9 cellular contexts compared by ENCODE assay signal in genomic region chr1:8870605-8871538, GRCh38. TPM values are rescaled to one million over a fixed set of nuclear protein-coding genes. Genes with fewer than 3 reads are reported as not detected.
A peak's percentile ranks its signal among the peaks of the same experiment; 100 is the strongest.
DNase-seq lines count a peak whose midpoint lies in the region; FAIRE-seq and TF ChIP-seq lines count a peak whose summit lies in the region.
"Had no signal": no experiment of that assay in that cellular context is flagged by ENCODE, and none has a peak within 500 bp of the region (broad histone marks: within the 10 kb centered on the region; RNA-seq: fewer than 3 reads in every experiment).

No MANE protein-coding gene starts in this region.

- TF ChIP-seq CTCF in MCF 10A (IDR thresholded peaks at IDR 0.05; ENCODE audit: unreplicated experiment): no peak
- no peak for TF ChIP-seq CTCF in breast epithelium (IDR thresholded peaks at IDR 0.05)
- TF ChIP-seq CTCF in brain microvascular endothelial cell (IDR thresholded peaks at IDR 0.05; ENCODE audit: low read depth, low read length, missing control alignments): no peak

- peak overlapping the region; percentile 84 for H3K4me3 Mint-ChIP-seq in MCF 10A (ENCODE audit: unreplicated experiment)

- CTCF ChIA-PET in MCF 10A (lab: Yijun Ruan, JAX): interaction anchor here (0.7 to 1.5 kb wide), 5 partner anchors 10 to 134 kb away, joined by 3 to 7 read pairs (median 3); no protein-coding TSS in a partner anchor

- peaks cover 100% of the 10 kb centered on the region for H3K36me3 Mint-ChIP-seq in MCF 10A (ENCODE audit: insufficient read depth, unreplicated experiment)

- BruUV-seq in MCF 10A (replicated peaks; lab: Mats Ljungman, UMichigan): no TSS peak

- H3K4me3 ChIP-seq in breast epithelium: no peak overlapping the region
- no peak overlapping the region for H3K4me3 ChIP-seq in brain microvascular endothelial cell (ENCODE audit: low read depth, low read length)

- H3K27ac ChIP-seq in breast epithelium (peak overlapping the region in 1 of 2 donors; percentile 48), temporal lobe (ENCODE audit: low read depth, low read length) (peak overlapping the region; percentile 22), brain microvascular endothelial cell (no peak overlapping the region)

- H3K27me3 ChIP-seq in breast epithelium: no peaks in the 10 kb centered on the region
- no peaks in the 10 kb centered on the region for H3K27me3 ChIP-seq in brain microvascular endothelial cell (replicated peaks)

- H3K27ac Mint-ChIP-seq in MCF 10A (ENCODE audit: low read depth, unreplicated experiment): no peak overlapping the region

- peak; percentile 88 for DNase-seq in MCF 10A (ENCODE audit: unreplicated experiment)
- no peak for DNase-seq in breast epithelium (ENCODE audit: low spot score in 2 of 2)
- peak; percentile 42 to 47 for DNase-seq in activated T-cell treated with anti-CD3 and anti-CD28 coated beads, Interleukin-2, amount 50 U/mL, for 48 hours
- DNase-seq in NCI-H748 treated with DMSO at 0.1 percent for 48 hours (lab: John Stamatoyannopoulos, UW): no peak
- no peak for DNase-seq in brain microvascular endothelial cell
- DNase-seq in cerebellar cortex (ENCODE audit: low spot score): no peak
- DNase-seq: NCI-H2029 had no signal

- H3K27me3 Mint-ChIP-seq in MCF 10A (ENCODE audit: insufficient read depth, unreplicated experiment): no peaks in the 10 kb centered on the region

- intact Hi-C loops in MCF 10A (cut with micrococcal nuclease): loop anchor here (5.0 kb wide), 2 partner anchors 41 to 116 kb away; no protein-coding TSS in a partner anchor
- intact Hi-C loops in breast epithelium (cut with DNase I; ENCODE audit: low total_unique reads): no loop called here

- no peak for TF ChIP-seq POLR2A in breast epithelium (IDR thresholded peaks at IDR 0.05)

- peaks cover 0 to 37% of the 10 kb centered on the region in 2 donors for H3K4me1 ChIP-seq in breast epithelium

- peaks cover 47% of the 10 kb centered on the region for H3K4me1 Mint-ChIP-seq in MCF 10A (ENCODE audit: insufficient read depth, unreplicated experiment)

- FAIRE-seq in islet of Langerhans (lab: Jason Lieb, UNC): peak; percentile 61

- no peaks in the 10 kb centered on the region for H3K9me3 Mint-ChIP-seq in MCF 10A (ENCODE audit: unreplicated experiment)

- peaks cover 10% of the 10 kb centered on the region for H3K36me3 ChIP-seq in breast epithelium
- peaks cover 94% of the 10 kb centered on the region for H3K36me3 ChIP-seq in brain microvascular endothelial cell (replicated peaks)

- in situ Hi-C loops in brain microvascular endothelial cell (cut with HindIII; ENCODE audit: low pct_ligation_motif_present, low sequenced_read_pairs): no loop called here

- POLR2A ChIA-PET in MCF 10A (lab: Yijun Ruan, JAX): interaction anchor here (0.9 to 10.0 kb wide), 8 partner anchors 8 to 53 kb away, joined by 3 to 103 read pairs (median 7); partner anchors contain the start of genes ENO1 and RERE

- H3K9me3 ChIP-seq in breast epithelium: no peaks in the 10 kb centered on the region

RNA-seq across cellular contexts. Expression of gene ENO1, which starts 7.6 kb away (rescaled TPM):
- total RNA-seq in MCF 10A (2022): 2,592 and 2,811 TPM in 2 replicates
- total RNA-seq in breast epithelium: 100 to 1,000 TPM; 400 to 717 (median 589) TPM
- total RNA-seq in temporal lobe: 223 TPM

RNA-seq across cellular contexts. Expression of gene RERE, which starts 53.4 kb away (rescaled TPM):
- total RNA-seq in MCF 10A (2022) (36.8 and 48.4 TPM in 2 replicates), breast epithelium (100 to 1,000 TPM in 2 of 3 donors, 10 to 100 TPM in 1; 65.8 to 166 (median 123) TPM), temporal lobe (674 TPM)

Comparison
In these comparisons a context has a peak if more than half of its experiments do, and no peak if none do; other contexts are left out.
1. DNase-seq: peak in MCF 10A (single experiment) and activated T-cell treated with anti-CD3 and anti-CD28 coated beads, Interleukin-2, amount 50 U/mL, for 48 hours (2 of 2); none in breast epithelium (0 of 2), NCI-H748 treated with DMSO at 0.1 percent for 48 hours (single experiment), brain microvascular endothelial cell (single experiment) and cerebellar cortex (single experiment).